In the genomic region with DNA sequence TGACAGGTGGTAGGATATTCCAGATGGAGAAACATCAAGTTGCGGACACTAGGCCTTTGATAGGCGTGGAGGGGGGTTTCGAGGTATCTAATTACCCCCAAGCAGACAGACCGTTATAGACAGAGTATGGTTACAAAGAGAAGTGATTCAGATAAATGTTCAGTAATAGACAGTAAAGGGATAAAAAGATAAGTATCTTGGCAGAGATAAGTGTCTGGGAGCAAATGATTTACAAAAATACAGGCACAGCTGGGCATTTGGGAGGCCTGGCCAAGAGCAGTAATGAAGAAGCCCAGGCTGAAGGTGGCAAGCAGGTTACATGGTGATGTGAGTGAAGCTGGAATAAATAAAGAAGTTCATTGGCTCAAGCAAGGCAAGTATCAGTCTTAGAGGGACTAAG, we compare ENCODE assay signal across 21 cellular contexts.
A peak's percentile ranks its signal among the peaks of the same experiment; 100 is the strongest.
DNase-seq lines count a peak whose midpoint lies in the region; ATAC-seq and TF ChIP-seq lines count a peak whose summit lies in the region.
"Had no signal": no experiment of that assay in that cellular context is flagged by ENCODE, and none has a peak within 500 bp of the region (broad histone marks: within the 10 kb centered on the region; RNA-seq: fewer than 3 reads in every experiment).

No MANE protein-coding gene starts in this region.

- peak; percentile 46 for DNase-seq in NCI-H82 (lab: John Stamatoyannopoulos, UW)
- no peak for DNase-seq in NCI-H82 treated with DMSO at 0.1 percent for 48 hours (lab: John Stamatoyannopoulos, UW; ENCODE audit: unreplicated experiment)
- DNase-seq in NCI-H2171 treated with DMSO at 0.1 percent for 48 hours (lab: John Stamatoyannopoulos, UW), result peak; percentile 58
- peak; percentile 22 for DNase-seq in NCI-H69 (lab: John Stamatoyannopoulos, UW)
- no peak for DNase-seq in activated CD4-positive, alpha-beta T cell treated with anti-CD3 and anti-CD28 coated beads, Interleukin-2, amount 50 U/mL, for 1 hour
- no peak for DNase-seq in NCI-H2196 treated with DMSO at 0.1 percent for 48 hours (lab: John Stamatoyannopoulos, UW; ENCODE audit: unreplicated experiment)
- DNase-seq: ACHN; BE2C; C1 segment of cervical spinal cord; CD4-positive, CD25-positive, alpha-beta regulatory T cell; CD8-positive, alpha-beta memory T cell; COR-L47; DMS 273 treated with DMSO at 0.1 percent for 48 hours; DMS53; DND-41; EL; HCEC 1CT had no signal

- ATAC-seq in SK-N-SH treated with all-trans-retinoic acid at 6 μM for 48 hours (no peak), GM21619 (IDR thresholded peaks at IDR 0.05; ENCODE audit: unreplicated experiment) (no peak)
- ATAC-seq: GM12878, GM23338 had no signal

TF ChIP-seq in SK-N-SH treated with all-trans-retinoic acid at 6 μM for 48 hours, 23 proteins besides CTCF, POLR2A, EP300 and RAD21:
- TF ChIP-seq, protein P1, sequence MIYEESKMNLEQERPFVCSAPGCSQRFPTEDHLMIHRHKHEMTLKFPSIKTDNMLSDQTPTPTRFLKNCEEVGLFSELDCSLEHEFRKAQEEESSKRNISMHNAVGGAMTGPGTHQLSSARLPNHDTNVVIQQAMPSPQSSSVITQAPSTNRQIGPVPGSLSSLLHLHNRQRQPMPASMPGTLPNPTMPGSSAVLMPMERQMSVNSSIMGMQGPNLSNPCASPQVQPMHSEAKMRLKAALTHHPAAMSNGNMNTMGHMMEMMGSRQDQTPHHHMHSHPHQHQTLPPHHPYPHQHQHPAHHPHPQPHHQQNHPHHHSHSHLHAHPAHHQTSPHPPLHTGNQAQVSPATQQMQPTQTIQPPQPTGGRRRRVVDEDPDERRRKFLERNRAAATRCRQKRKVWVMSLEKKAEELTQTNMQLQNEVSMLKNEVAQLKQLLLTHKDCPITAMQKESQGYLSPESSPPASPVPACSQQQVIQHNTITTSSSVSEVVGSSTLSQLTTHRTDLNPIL (CRISPR knock-in tag; IDR thresholded peaks at IDR 0.05; ENCODE audit: low read depth), result no peak
- TF ChIP-seq, protein P2, sequence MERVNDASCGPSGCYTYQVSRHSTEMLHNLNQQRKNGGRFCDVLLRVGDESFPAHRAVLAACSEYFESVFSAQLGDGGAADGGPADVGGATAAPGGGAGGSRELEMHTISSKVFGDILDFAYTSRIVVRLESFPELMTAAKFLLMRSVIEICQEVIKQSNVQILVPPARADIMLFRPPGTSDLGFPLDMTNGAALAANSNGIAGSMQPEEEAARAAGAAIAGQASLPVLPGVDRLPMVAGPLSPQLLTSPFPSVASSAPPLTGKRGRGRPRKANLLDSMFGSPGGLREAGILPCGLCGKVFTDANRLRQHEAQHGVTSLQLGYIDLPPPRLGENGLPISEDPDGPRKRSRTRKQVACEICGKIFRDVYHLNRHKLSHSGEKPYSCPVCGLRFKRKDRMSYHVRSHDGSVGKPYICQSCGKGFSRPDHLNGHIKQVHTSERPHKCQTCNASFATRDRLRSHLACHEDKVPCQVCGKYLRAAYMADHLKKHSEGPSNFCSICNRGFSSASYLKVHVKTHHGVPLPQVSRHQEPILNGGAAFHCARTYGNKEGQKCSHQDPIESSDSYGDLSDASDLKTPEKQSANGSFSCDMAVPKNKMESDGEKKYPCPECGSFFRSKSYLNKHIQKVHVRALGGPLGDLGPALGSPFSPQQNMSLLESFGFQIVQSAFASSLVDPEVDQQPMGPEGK (CRISPR knock-in tag; IDR thresholded peaks at IDR 0.05; ENCODE audit: borderline replicate concordance), result no peak
- no peak for TF ChIP-seq OSR1 (CRISPR knock-in tag; IDR thresholded peaks at IDR 0.05)
- TF ChIP-seq, protein P3, sequence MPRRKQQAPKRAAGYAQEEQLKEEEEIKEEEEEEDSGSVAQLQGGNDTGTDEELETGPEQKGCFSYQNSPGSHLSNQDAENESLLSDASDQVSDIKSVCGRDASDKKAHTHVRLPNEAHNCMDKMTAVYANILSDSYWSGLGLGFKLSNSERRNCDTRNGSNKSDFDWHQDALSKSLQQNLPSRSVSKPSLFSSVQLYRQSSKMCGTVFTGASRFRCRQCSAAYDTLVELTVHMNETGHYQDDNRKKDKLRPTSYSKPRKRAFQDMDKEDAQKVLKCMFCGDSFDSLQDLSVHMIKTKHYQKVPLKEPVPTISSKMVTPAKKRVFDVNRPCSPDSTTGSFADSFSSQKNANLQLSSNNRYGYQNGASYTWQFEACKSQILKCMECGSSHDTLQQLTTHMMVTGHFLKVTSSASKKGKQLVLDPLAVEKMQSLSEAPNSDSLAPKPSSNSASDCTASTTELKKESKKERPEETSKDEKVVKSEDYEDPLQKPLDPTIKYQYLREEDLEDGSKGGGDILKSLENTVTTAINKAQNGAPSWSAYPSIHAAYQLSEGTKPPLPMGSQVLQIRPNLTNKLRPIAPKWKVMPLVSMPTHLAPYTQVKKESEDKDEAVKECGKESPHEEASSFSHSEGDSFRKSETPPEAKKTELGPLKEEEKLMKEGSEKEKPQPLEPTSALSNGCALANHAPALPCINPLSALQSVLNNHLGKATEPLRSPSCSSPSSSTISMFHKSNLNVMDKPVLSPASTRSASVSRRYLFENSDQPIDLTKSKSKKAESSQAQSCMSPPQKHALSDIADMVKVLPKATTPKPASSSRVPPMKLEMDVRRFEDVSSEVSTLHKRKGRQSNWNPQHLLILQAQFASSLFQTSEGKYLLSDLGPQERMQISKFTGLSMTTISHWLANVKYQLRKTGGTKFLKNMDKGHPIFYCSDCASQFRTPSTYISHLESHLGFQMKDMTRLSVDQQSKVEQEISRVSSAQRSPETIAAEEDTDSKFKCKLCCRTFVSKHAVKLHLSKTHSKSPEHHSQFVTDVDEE (CRISPR knock-in tag; IDR thresholded peaks at IDR 0.05), result 0 out of 2 replicates have a peak, but pooled peaks have one; percentile 40
TF ChIP-seq in SK-N-SH treated with all-trans-retinoic acid at 6 μM for 48 hours: peak in this region for 1.

Comparison
In these comparisons a context has a peak if more than half of its experiments do, and no peak if none do; other contexts are left out.
1. DNase-seq: peak in NCI-H82 (single experiment), NCI-H2171 treated with DMSO at 0.1 percent for 48 hours (single experiment) and NCI-H69 (single experiment); none in NCI-H82 treated with DMSO at 0.1 percent for 48 hours (single experiment), activated CD4-positive, alpha-beta T cell treated with anti-CD3 and anti-CD28 coated beads, Interleukin-2, amount 50 U/mL, for 1 hour (single experiment) and NCI-H2196 treated with DMSO at 0.1 percent for 48 hours (single experiment).